ENCODE assay signal across 9 cellular contexts in genomic region chr1:202618387-202619022, GRCh38.
DNase-seq lines count a peak whose midpoint lies in the region; ATAC-seq and TF ChIP-seq lines count a peak whose summit lies in the region.
"Had no signal": no experiment of that assay in that cellular context is flagged by ENCODE, and none has a peak within 500 bp of the region (broad histone marks: within the 10 kb centered on the region; RNA-seq: fewer than 3 reads in every experiment).

No MANE protein-coding gene starts in this region.

- no peaks in the 10 kb centered on the region for H3K27me3 ChIP-seq in psoas muscle (ENCODE audit: insufficient read depth in 3 of 3, low read length in 2 of 3)
- H3K27me3 ChIP-seq: suprapubic skin had no signal

- no peaks in the 10 kb centered on the region for H3K36me3 ChIP-seq in psoas muscle (ENCODE audit: insufficient read depth in 1 of 2, low read depth in 1 of 2)
- H3K36me3 ChIP-seq: suprapubic skin had no signal

- no peak for TF ChIP-seq CTCF in psoas muscle (IDR thresholded peaks at IDR 0.05)

- peaks cover 40% of the 10 kb centered on the region for H3K4me1 ChIP-seq in psoas muscle

- H3K27ac ChIP-seq in psoas muscle: peak overlapping the region; percentile 21
- H3K27ac ChIP-seq: suprapubic skin had no signal

- no peaks in the 10 kb centered on the region for H3K9me3 ChIP-seq in psoas muscle
- H3K9me3 ChIP-seq: suprapubic skin had no signal

- WGBS in psoas muscle, 3 donors: 42 to 55% (median 44%) methylated on average over 8 of the region's 8 CpGs

- peak; percentile 43 for DNase-seq in amniotic epithelial cell (ENCODE audit: low read depth)
- peak in 1 of 2 donors; percentile 19 for DNase-seq in psoas muscle
- DNase-seq in left colon: no peak

- peak; percentile 52 for ATAC-seq in GM18511 (IDR thresholded peaks at IDR 0.05; ENCODE audit: unreplicated experiment)
- ATAC-seq in HG02852 (IDR thresholded peaks at IDR 0.05; ENCODE audit: unreplicated experiment): peak; percentile 62
- peak in 2 of 4 donors; percentile 21 to 31 for ATAC-seq in psoas muscle
- no peak for ATAC-seq in GM21528 (IDR thresholded peaks at IDR 0.05; ENCODE audit: low FRiP score, unreplicated experiment)
- ATAC-seq in HG03025 (IDR thresholded peaks at IDR 0.05; ENCODE audit: low FRiP score, unreplicated experiment): no peak
- no peak for ATAC-seq in left colon
- no peak for ATAC-seq in esophagus mucosa

- H3K4me3 ChIP-seq in psoas muscle: no peak overlapping the region
- H3K4me3 ChIP-seq: suprapubic skin had no signal

- intact Hi-C loops in psoas muscle (cut with DNase I) (loop anchor here in 1 of 2 donors (1.0 kb wide), 1 partner anchor 47 kb away; no protein-coding TSS in a partner anchor), left colon (cut with DNase I, micrococcal nuclease) (no loop called here)

Comparison
In these comparisons a context has a peak if more than half of its experiments do, and no peak if none do; other contexts are left out.
1. ATAC-seq: peak in GM18511 (single experiment) and HG02852 (single experiment); none in GM21528 (single experiment), HG03025 (single experiment), left colon (single experiment) and esophagus mucosa (single experiment).